10 cellular contexts compared by ENCODE assay signal in genomic region chr11:12088047-12088481, GRCh38. TPM values are rescaled to one million over a fixed set of nuclear protein-coding genes. Genes with fewer than 3 reads are reported as not detected.
A peak's percentile ranks its signal among the peaks of the same experiment; 100 is the strongest.
DNase-seq lines count a peak whose midpoint lies in the region; ATAC-seq, FAIRE-seq and TF ChIP-seq lines count a peak whose summit lies in the region.
"Had no signal": no experiment of that assay in that cellular context is flagged by ENCODE, and none has a peak within 500 bp of the region (broad histone marks: within the 10 kb centered on the region; RNA-seq: fewer than 3 reads in every experiment).

No MANE protein-coding gene starts in this region.

- CTCF ChIA-PET in A549 (lab: Yijun Ruan, JAX) = interaction anchor here (0.9 to 9.1 kb wide), 22 partner anchors 9 to 193 kb away, joined by 3 to 92 read pairs (median 6); no protein-coding TSS in a partner anchor

- peak overlapping the region; percentile 68 for H3K4me3 Mint-ChIP-seq in astrocyte (ENCODE audit: unreplicated experiment)
- H3K4me3 Mint-ChIP-seq: activated T-cell treated with anti-CD3 and anti-CD28 coated beads, Interleukin-2, amount 50 U/mL, for 4 hours had no signal

- H3K9me3 ChIP-seq in A549 = peaks cover 3% of the 10 kb centered on the region; the same call in 1 of the 3 replicates
- H3K9me3 ChIP-seq in astrocyte (ENCODE audit: insufficient read depth, low read depth, low read length) = peaks cover 4% of the 10 kb centered on the region
- no peaks in the 10 kb centered on the region for H3K9me3 ChIP-seq in upper lobe of left lung

- H3K4me1 ChIP-seq in A549 = peaks cover 71% of the 10 kb centered on the region
- H3K4me1 ChIP-seq in astrocyte (ENCODE audit: insufficient read depth, low read length) = peaks cover 63% of the 10 kb centered on the region
- H3K4me1 ChIP-seq in upper lobe of left lung = peaks cover 65 to 72% (median 67%) of the 10 kb centered on the region in 4 donors

- H3K36me3 Mint-ChIP-seq in astrocyte (ENCODE audit: low read depth, unreplicated experiment) = peaks cover 3% of the 10 kb centered on the region

- DNase-seq in A549 (ENCODE audit: low read depth in 1 of 2, low spot score in 1 of 2) (peak in 1 of 2 experiments; percentile 82), HK-2 (ENCODE audit: unreplicated experiment) (peak; percentile 41), astrocyte (ENCODE audit: low read depth) (peak; percentile 77), iris pigment epithelial cell (ENCODE audit: low read depth) (peak; percentile 80), upper lobe of left lung (peak in 1 of 2 donors; percentile 44), GM19239 (ENCODE audit: insufficient read length, low spot score) (no peak), NCI-H524 (lab: John Stamatoyannopoulos, UW) (no peak)
- DNase-seq: activated T-cell treated with anti-CD3 and anti-CD28 coated beads, Interleukin-2, amount 50 U/mL, for 4 hours had no signal

- no peaks in the 10 kb centered on the region for H4K20me1 ChIP-seq in astrocyte (ENCODE audit: insufficient read depth, low read length)

- H3K27ac ChIP-seq in A549 (peak overlapping the region; percentile 96 to 97), astrocyte (ENCODE audit: low read depth, low read length) (peak overlapping the region; percentile 100), upper lobe of left lung (peak overlapping the region; percentile 80 to 90 (median 86))

- POLR2A ChIA-PET in A549 (lab: Yijun Ruan, JAX) = interaction anchor here (0.6 to 4.2 kb wide), 5 partner anchors 11 to 199 kb away, joined by 3 to 56 read pairs (median 8); no protein-coding TSS in a partner anchor

- peak overlapping the region; percentile 98 for H3K9ac ChIP-seq in astrocyte (ENCODE audit: low read length)

- H3K79me2 ChIP-seq in astrocyte (ENCODE audit: insufficient read depth, low read length) = peaks cover 4% of the 10 kb centered on the region

- peaks cover 69% of the 10 kb centered on the region for H3K4me1 Mint-ChIP-seq in astrocyte (ENCODE audit: low read depth, unreplicated experiment)

- TF ChIP-seq CTCF in A549 (IDR thresholded peaks at IDR 0.05) (peak; percentile 30; the same call in 2 of the 3 replicates), astrocyte (IDR thresholded peaks at IDR 0.05; ENCODE audit: insufficient read depth, low read depth, low read length) (peak; percentile 28), upper lobe of left lung (IDR thresholded peaks at IDR 0.05) (peak in 1 of 6 experiments; percentile 20)

- peak overlapping the region; percentile 100 for H3K27ac Mint-ChIP-seq in astrocyte (ENCODE audit: unreplicated experiment)

- FAIRE-seq in A549 (lab: Jason Lieb, UNC) (no peak), astrocyte (lab: Jason Lieb, UNC) (peak; percentile 47), GM19239 (lab: Jason Lieb, UNC) (no peak)
- FAIRE-seq: GM18507 had no signal

- TF ChIP-seq POLR2A in A549 (IDR thresholded peaks at IDR 0.05; ENCODE audit: low read length) = no peak
- no peak for TF ChIP-seq POLR2A in upper lobe of left lung (IDR thresholded peaks at IDR 0.05)

- H3K27me3 ChIP-seq in astrocyte (ENCODE audit: insufficient read depth, low read length) (no peaks in the 10 kb centered on the region), upper lobe of left lung (no peaks in the 10 kb centered on the region)

- H3K4me2 ChIP-seq in A549 (peak overlapping the region; percentile 82), astrocyte (ENCODE audit: low read length) (peak overlapping the region; percentile 91)

- peaks cover 2% of the 10 kb centered on the region for H3K9me3 Mint-ChIP-seq in astrocyte (ENCODE audit: unreplicated experiment)

- TF ChIP-seq EP300 in A549 (IDR thresholded peaks at IDR 0.05) = no peak
- no peak for TF ChIP-seq EP300 in upper lobe of left lung (IDR thresholded peaks at IDR 0.05)

- H3K4me3 ChIP-seq in A549 = no peak overlapping the region
- peak overlapping the region; percentile 52 for H3K4me3 ChIP-seq in astrocyte (ENCODE audit: insufficient read depth, low read depth, low read length)
- H3K4me3 ChIP-seq in upper lobe of left lung = no peak overlapping the region

- H3K36me3 ChIP-seq in astrocyte (ENCODE audit: insufficient read depth, low read length) (no peaks in the 10 kb centered on the region), upper lobe of left lung (no peaks in the 10 kb centered on the region)

- 22% methylated on average over 7 of the region's 7 CpGs for WGBS in A549 (ENCODE audit: missing lambda C conversion rate)
- WGBS in upper lobe of left lung, 2 donors = 41 to 42% methylated on average over 7 of the region's 7 CpGs

- no peak overlapping the region for H2AFZ ChIP-seq in astrocyte (ENCODE audit: low read depth, low read length)

- peak; percentile 45 to 52; a peak in 4 of 6 replicates for ATAC-seq in A549
- ATAC-seq in upper lobe of left lung (ENCODE audit: low FRiP score in 2 of 2) = peak in 1 of 2 donors; percentile 48
- ATAC-seq in GM21360 (IDR thresholded peaks at IDR 0.05; ENCODE audit: unreplicated experiment) = no peak

- TF ChIP-seq RAD21 in A549 (conservative IDR thresholded peaks at IDR 0.05 in 1 of 2, IDR thresholded peaks at IDR 0.05 in 1 of 2) = peak; percentile 62

- no peaks in the 10 kb centered on the region for H3K27me3 Mint-ChIP-seq in astrocyte (ENCODE audit: low read depth, unreplicated experiment)

TF ChIP-seq in A549, 52 proteins besides CTCF, POLR2A, EP300 and RAD21:
- TF ChIP-seq ATOH8 (CRISPR knock-in tag; IDR thresholded peaks at IDR 0.05; ENCODE audit: low read depth) (peak; percentile 38; the same call in 1 of the 2 replicates), NR3C1 (IDR thresholded peaks at IDR 0.05) (no peak), MYC (IDR thresholded peaks at IDR 0.05; ENCODE audit: borderline replicate concordance, low read length) (no peak), MAX (IDR thresholded peaks at IDR 0.05) (peak; percentile 14; the same call in 1 of the 2 replicates), REST (IDR thresholded peaks at IDR 0.05) (no peak), SMC3 (IDR thresholded peaks at IDR 0.05) (peak; percentile 46; the same call in 2 of the 3 replicates)
TF ChIP-seq in A549: peak in this region for 3.

RNA-seq across cellular contexts. Expression of gene MICAL2, which starts 22.3 kb away (rescaled TPM):
- polyA plus RNA-seq in A549 (2011; rRNA removed) = 42.1 and 52.4 TPM in 2 replicates
- polyA plus RNA-seq in A549 (2012; cell fraction: cytosol; rRNA removed) = 19.3 and 22.9 TPM in 2 replicates
- 25.5 and 31.9 TPM in 2 replicates for polyA plus RNA-seq in A549 (2012; cell fraction: nucleus; rRNA removed)
- polyA plus RNA-seq in A549 (2017; fragmentation: RNase III; extraction: RNeasy Plus Mini Kit Qiagen cat#74134 plus additional on column Dnase treatment) = 39.8 to 43.6 TPM (median 43.5 TPM) in 3 replicates
- polyA minus RNA-seq in A549 (2011; rRNA and poly(A)+ RNA removed) = 104 and 112 TPM in 2 replicates
- total RNA-seq in astrocyte = 357 and 471 TPM in 2 replicates
- total RNA-seq in upper lobe of left lung = 100 to 1,000 TPM; 138 to 327 (median 175) TPM

Comparison
In these comparisons a context has a peak if more than half of its experiments do, and no peak if none do; other contexts are left out.
1. DNase-seq: peak in HK-2 (single experiment), astrocyte (single experiment) and iris pigment epithelial cell (single experiment); none in GM19239 (single experiment) and NCI-H524 (0 of 2).
2. Peak in every context shown above with its lines, with median percentiles within 50 percentile points of each other: H3K27ac ChIP-seq.